ENCODE assay signal across 9 cellular contexts in genomic region chr15:85485956-85486567, GRCh38.
DNase-seq lines count a peak whose midpoint lies in the region; ATAC-seq and TF ChIP-seq lines count a peak whose summit lies in the region.
"Had no signal": no experiment of that assay in that cellular context is flagged by ENCODE, and none has a peak within 500 bp of the region (broad histone marks: within the 10 kb centered on the region; RNA-seq: fewer than 3 reads in every experiment).

No MANE protein-coding gene starts in this region.

- intact Hi-C loops in mammary epithelial cell (cut with micrococcal nuclease) = loop anchor here (1.0 to 10.0 kb wide), 4 partner anchors 19 to 359 kb away; no protein-coding TSS in a partner anchor

- CTCF ChIA-PET in mammary epithelial cell (lab: Charles Lee; ENCODE audit: low non-redundant PET) = interaction anchor here (0.6 to 0.7 kb wide), 2 partner anchors 17 to 244 kb away, joined by 3 to 6 read pairs; no protein-coding TSS in a partner anchor

- ATAC-seq in HG02588 (IDR thresholded peaks at IDR 0.05; ENCODE audit: unreplicated experiment) = peak; percentile 74

- H3K36me3 ChIP-seq in mammary epithelial cell (ENCODE audit: insufficient read depth, low read length) (no peaks in the 10 kb centered on the region), kidney epithelial cell (ENCODE audit: control insufficient read depth, insufficient read depth, low read length) (no peaks in the 10 kb centered on the region)

- H3K27me3 ChIP-seq in mammary epithelial cell (ENCODE audit: insufficient read depth, low read length) = no peaks in the 10 kb centered on the region
- H3K27me3 ChIP-seq in kidney epithelial cell (ENCODE audit: control insufficient read depth, insufficient read depth, low read length) = no peaks in the 10 kb centered on the region
- H3K27me3 ChIP-seq: BLaER1 treated with 17β-estradiol and CSF1 and Interleukin-3, amounts not matched to agents 10 nM and 100 nM had no signal

- H3K4me3 ChIP-seq in mammary epithelial cell (replicated peaks in 1 of 3; ENCODE audit: insufficient read depth in 1 of 3, low read depth in 2 of 3, low read length in 3 of 3) (no peak overlapping the region), kidney epithelial cell (ENCODE audit: low read depth, low read length) (no peak overlapping the region)
- H3K4me3 ChIP-seq: BLaER1 treated with 17β-estradiol and CSF1 and Interleukin-3, amounts not matched to agents 10 nM and 100 nM had no signal

- in situ Hi-C loops in mammary epithelial cell (cut with MboI; ENCODE audit: low sequenced_read_pairs in 2 of 2) = loop anchor here (10.0 to 25.0 kb wide), 2 partner anchors 151 to 174 kb away; no protein-coding TSS in a partner anchor

- no peak overlapping the region for H3K27ac ChIP-seq in mammary epithelial cell (ENCODE audit: insufficient read depth, low read depth, low read length)
- H3K27ac ChIP-seq: BLaER1 treated with 17β-estradiol and CSF1 and Interleukin-3, amounts not matched to agents 10 nM and 100 nM had no signal

- no peak overlapping the region for H3K4me2 ChIP-seq in mammary epithelial cell (ENCODE audit: insufficient read depth, low read depth, low read length)

- dilution Hi-C loops in mammary epithelial cell (cut with HindIII; ENCODE audit: low sequenced_read_pairs) = loop anchor here (5.0 kb wide), 1 partner anchor 86 kb away; no protein-coding TSS in a partner anchor

- no peak overlapping the region for H3K9ac ChIP-seq in mammary epithelial cell (ENCODE audit: insufficient read depth, low read length)
- H3K9ac ChIP-seq: BLaER1 treated with 17β-estradiol and CSF1 and Interleukin-3, amounts not matched to agents 10 nM and 100 nM had no signal

- H2AFZ ChIP-seq in mammary epithelial cell (ENCODE audit: low read depth, low read length) = no peak overlapping the region

- H3K9me3 ChIP-seq in mammary epithelial cell (replicated peaks; ENCODE audit: insufficient read depth, low read length) = no peaks in the 10 kb centered on the region
- H3K9me3 ChIP-seq: BLaER1 treated with 17β-estradiol and CSF1 and Interleukin-3, amounts not matched to agents 10 nM and 100 nM had no signal

- H4K20me1 ChIP-seq in mammary epithelial cell (ENCODE audit: insufficient read depth, low read length) = no peaks in the 10 kb centered on the region

- peak; percentile 2 for DNase-seq in NCI-H187 treated with DMSO at 0.1 percent for 48 hours (lab: John Stamatoyannopoulos, UW)
- DNase-seq in NCI-H187 (lab: John Stamatoyannopoulos, UW) = no peak
- DNase-seq in NCI-H1436 (lab: John Stamatoyannopoulos, UW) = peak; percentile 71
- peak in 3 of 5 experiments; percentile 28 to 86 (median 44) for DNase-seq in T-helper 2 cell
- DNase-seq in mammary epithelial cell = peak; percentile 79
- DNase-seq in kidney epithelial cell (ENCODE audit: low read depth) = no peak
- DNase-seq in stimulated activated CD4-positive, alpha-beta T cell treated with anti-CD3 and anti-CD28 coated beads, TNF-alpha, amount 100 ng/mL, for 1 hour (ENCODE audit: low read depth in 3 of 3, low spot score in 1 of 3) = peak in 2 of 3 donors; percentile 27

- TF ChIP-seq CTCF in mammary epithelial cell (conservative IDR thresholded peaks at IDR 0.05 in 1 of 2, IDR thresholded peaks at IDR 0.05 in 1 of 2; ENCODE audit: extremely low read depth in 1 of 2, insufficient read depth in 1 of 2, low read depth in 1 of 2, low read length in 2 of 2) (peak; percentile 61 to 78), kidney epithelial cell (IDR thresholded peaks at IDR 0.05; ENCODE audit: insufficient read depth, low read length, poor library complexity, severe bottlenecking) (peak; percentile 62)

- peaks cover 24% of the 10 kb centered on the region for H3K4me1 ChIP-seq in mammary epithelial cell (ENCODE audit: insufficient read depth, low read length)

- no TSS peak for BruUV-seq in mammary epithelial cell (replicated peaks; lab: Mats Ljungman, UMichigan)

- peaks cover 97% of the 10 kb centered on the region for H3K79me2 ChIP-seq in mammary epithelial cell (ENCODE audit: insufficient read depth, low read length)

Comparison
In these comparisons a context has a peak if more than half of its experiments do, and no peak if none do; other contexts are left out.
1. DNase-seq: peak in NCI-H187 treated with DMSO at 0.1 percent for 48 hours (single experiment), NCI-H1436 (single experiment), T-helper 2 cell (3 of 5), mammary epithelial cell (single experiment) and stimulated activated CD4-positive, alpha-beta T cell treated with anti-CD3 and anti-CD28 coated beads, TNF-alpha, amount 100 ng/mL, for 1 hour (2 of 3); none in NCI-H187 (0 of 2) and kidney epithelial cell (single experiment).